Comparison of ENCODE assay signal across 20 cellular contexts in genomic region chr17:77916284-77916683, GRCh38.
"Had no signal": no experiment of that assay in that cellular context is flagged by ENCODE, and none has a peak within 500 bp of the region (broad histone marks: within the 10 kb centered on the region; RNA-seq: fewer than 3 reads in every experiment).

No MANE protein-coding gene starts in this region.

- DNase-seq: activated CD4-positive, alpha-beta T cell treated with anti-CD3 and anti-CD28 coated beads for 4 hours; activated naive CD4-positive, alpha-beta T cell; activated T-cell treated with anti-CD3 and anti-CD28 coated beads for 4 hours; cortex of kidney; erythroblast; heart left ventricle; kidney glomerular epithelial cell; left ventricle myocardium inferior; mammary epithelial cell; occipital lobe; stimulated activated CD4-positive, alpha-beta T cell treated with anti-CD3 and anti-CD28 coated beads, Interleukin-2, amount 100 ng/mL, for 24 hours had no signal

- H3K9me3 Mint-ChIP-seq: activated CD4-positive, alpha-beta memory T cell treated with anti-CD3 and anti-CD28 coated beads for 36 hours; activated T-helper 17 cell treated with anti-CD3 and anti-CD28 coated beads, Interleukin-2, amount 50 U/mL, for 72 hours; stimulated activated naive CD8-positive, alpha-beta T cell treated with anti-CD3 and anti-CD28 coated beads, Interleukin-15, Interleukin-2, amounts not matched to agents 100 ng/mL and 50 ng/mL, for 24 hours; T-helper 2 cell treated with Interferon-gamma antibody and Interleukin-4, amounts not matched to agents 5 μg/mL and 100 μg/mL, for 36 hours had no signal

- H3K9me3 ChIP-seq: breast epithelium, heart left ventricle, left ventricle myocardium inferior had no signal

- H3K4me3 ChIP-seq: breast epithelium, heart left ventricle, left ventricle myocardium inferior had no signal

- H3K27ac ChIP-seq: breast epithelium, heart left ventricle, left ventricle myocardium inferior had no signal

- H3K36me3 ChIP-seq: breast epithelium, heart left ventricle, left ventricle myocardium inferior had no signal

- H3K36me3 Mint-ChIP-seq: activated CD4-positive, alpha-beta memory T cell treated with anti-CD3 and anti-CD28 coated beads for 36 hours had no signal

- H3K4me1 ChIP-seq: breast epithelium, left ventricle myocardium inferior had no signal

- ATAC-seq: activated T-helper 17 cell treated with anti-CD3 and anti-CD28 coated beads, Interleukin-2, amount 50 U/mL, for 72 hours had no signal

- FAIRE-seq: endometrium, frontal cortex, TTC549 had no signal

- H3K27ac Mint-ChIP-seq: activated CD4-positive, alpha-beta memory T cell treated with anti-CD3 and anti-CD28 coated beads for 36 hours; activated T-helper 17 cell treated with anti-CD3 and anti-CD28 coated beads, Interleukin-2, amount 50 U/mL, for 72 hours; progenitor cell of endocrine pancreas; stimulated activated naive CD8-positive, alpha-beta T cell treated with anti-CD3 and anti-CD28 coated beads, Interleukin-15, Interleukin-2, amounts not matched to agents 100 ng/mL and 50 ng/mL, for 24 hours; T-helper 2 cell treated with Interferon-gamma antibody and Interleukin-4, amounts not matched to agents 5 μg/mL and 100 μg/mL, for 36 hours had no signal

- H3K4me3 Mint-ChIP-seq: activated CD4-positive, alpha-beta memory T cell treated with anti-CD3 and anti-CD28 coated beads for 36 hours; stimulated activated naive CD8-positive, alpha-beta T cell treated with anti-CD3 and anti-CD28 coated beads, Interleukin-15, Interleukin-2, amounts not matched to agents 100 ng/mL and 50 ng/mL, for 24 hours; T-helper 2 cell treated with Interferon-gamma antibody and Interleukin-4, amounts not matched to agents 5 μg/mL and 100 μg/mL, for 36 hours had no signal
